ENCODE assay signal across 9 cellular contexts in the genomic region with DNA sequence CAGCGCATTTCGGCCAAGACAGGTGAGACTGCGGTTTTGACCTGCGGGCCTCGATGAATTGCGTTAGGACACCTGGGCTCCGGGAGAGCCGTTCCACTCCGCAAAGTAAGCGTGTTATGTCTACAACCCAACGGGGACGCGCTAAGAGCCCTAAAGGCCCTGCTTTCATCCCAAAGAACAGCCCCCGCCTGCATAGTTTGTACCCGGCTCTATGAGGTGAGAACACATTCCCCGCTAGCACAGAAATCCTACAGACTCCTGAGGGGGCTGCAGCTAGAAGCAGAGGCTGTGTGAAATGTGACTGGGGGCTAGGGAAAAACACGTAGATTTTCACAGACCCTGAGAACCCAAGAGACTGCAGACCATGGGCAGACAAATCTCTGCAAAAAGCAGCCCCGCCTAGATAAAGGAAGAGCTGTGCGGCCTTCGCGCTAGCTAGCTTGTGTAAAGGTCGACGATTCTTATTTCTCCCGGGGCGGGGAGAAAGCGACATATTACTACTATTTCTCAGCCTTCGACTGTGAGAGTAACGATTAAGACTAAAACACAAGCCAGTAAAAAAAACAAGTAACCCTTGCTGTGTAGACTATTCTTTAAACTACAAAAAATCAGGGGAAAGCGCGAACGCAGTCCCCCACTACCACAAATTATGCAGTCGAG. TPM values are rescaled to one million over a fixed set of nuclear protein-coding genes. Genes with fewer than 3 reads are reported as not detected.
DNase-seq lines count a peak whose midpoint lies in the region; ATAC-seq, FAIRE-seq and TF ChIP-seq lines count a peak whose summit lies in the region.
"Not testable (repeated sequence)": the region's sequence is repeated elsewhere in the genome, so short reads cannot be mapped to it uniquely, and the experiment has no call there.
"Had no signal": no experiment of that assay in that cellular context is flagged by ENCODE, and none has a peak within 500 bp of the region (broad histone marks: within the 10 kb centered on the region; RNA-seq: fewer than 3 reads in every experiment).

No MANE protein-coding gene starts in this region.

- in situ Hi-C loops in Panc1 (cut with HindIII; ENCODE audit: low pct_unique_long_range_greater_than_20kb, low sequenced_read_pairs): not testable (repeated sequence)

- TF ChIP-seq CTCF in A549 (IDR thresholded peaks at IDR 0.05); HEK293 (tag by site-specific recombination; IDR thresholded peaks at IDR 0.05); Panc1 (IDR thresholded peaks at IDR 0.05); esophagus squamous epithelium (IDR thresholded peaks at IDR 0.05); parathyroid adenoma (IDR thresholded peaks at IDR 0.05): not testable (repeated sequence)

- TF ChIP-seq EP300 in A549 (IDR thresholded peaks at IDR 0.05): not testable (repeated sequence)

- not testable (repeated sequence) for H3K9ac ChIP-seq in parathyroid adenoma

- not testable (repeated sequence) for H3K4me1 Mint-ChIP-seq in activated T-cell treated with anti-CD3 and anti-CD28 coated beads, Interleukin-2, amount 50 U/mL, for 72 hours (ENCODE audit: low read depth)

- H3K4me1 ChIP-seq in A549; HEK293 (ENCODE audit: control insufficient read depth, insufficient read depth, low read length); Panc1 (ENCODE audit: control insufficient read depth, insufficient read depth, low read length); esophagus squamous epithelium; parathyroid adenoma: not testable (repeated sequence)

- TSS peak; percentile 100 for BruUV-seq in Panc1 (replicated peaks; lab: Mats Ljungman, UMichigan)

- not testable (repeated sequence) for H3K36me3 ChIP-seq in HEK293 (ENCODE audit: control insufficient read depth in 2 of 2, insufficient read depth in 1 of 2, low read length in 2 of 2); Panc1 (ENCODE audit: control insufficient read depth, insufficient read depth, low read length); esophagus squamous epithelium; parathyroid adenoma (ENCODE audit: control insufficient read depth, insufficient read depth, low read length)

- not testable (repeated sequence) for H2AFZ ChIP-seq in parathyroid adenoma

- H3K4me3 Mint-ChIP-seq in activated T-cell treated with anti-CD3 and anti-CD28 coated beads, Interleukin-2, amount 50 U/mL, for 72 hours: peak overlapping the region in 1 of 2 donors; percentile 67

- intact Hi-C loops in Panc1 (cut with micrococcal nuclease; ENCODE audit: unreplicated experiment); esophagus squamous epithelium (cut with DNase I): not testable (repeated sequence)

- not testable (repeated sequence) for H3K27me3 Mint-ChIP-seq in activated T-cell treated with anti-CD3 and anti-CD28 coated beads, Interleukin-2, amount 50 U/mL, for 72 hours (ENCODE audit: low read depth)

- not testable (repeated sequence) for H3K9me3 Mint-ChIP-seq in activated T-cell treated with anti-CD3 and anti-CD28 coated beads, Interleukin-2, amount 50 U/mL, for 72 hours

- not testable (repeated sequence) for FAIRE-seq in A549 (lab: Jason Lieb, UNC)

- not testable (repeated sequence) for DNase-seq in A549 (ENCODE audit: low read depth in 1 of 2, low spot score in 1 of 2); Panc1 (ENCODE audit: low read depth, low spot score); esophagus squamous epithelium (lab: John Stamatoyannopoulos, UW)
- DNase-seq in activated T-cell treated with anti-CD3 and anti-CD28 coated beads, Interleukin-2, amount 50 U/mL, for 72 hours: peak; percentile 68 to 73

- POLR2A ChIA-PET in A549 (lab: Yijun Ruan, JAX) (interaction anchor here (0.6 to 1.3 kb wide), 3 partner anchors 8 to 148 kb away, joined by 3 to 12 read pairs (median 4); no protein-coding TSS in a partner anchor), HEK293 (lab: Yijun Ruan, JAX) (interaction anchor here (0.6 to 1.2 kb wide), 3 partner anchors 8 to 148 kb away, joined by 4 to 12 read pairs (median 12); no protein-coding TSS in a partner anchor)
- POLR2A ChIA-PET in Panc1 (lab: Charles Lee): not testable (repeated sequence)

- H3K27ac Mint-ChIP-seq in activated T-cell treated with anti-CD3 and anti-CD28 coated beads, Interleukin-2, amount 50 U/mL, for 72 hours: peak overlapping the region; percentile 96

- not testable (repeated sequence) for TF ChIP-seq RAD21 in A549 (conservative IDR thresholded peaks at IDR 0.05 in 1 of 2, IDR thresholded peaks at IDR 0.05 in 1 of 2)

- H3K79me2 ChIP-seq in parathyroid adenoma: not testable (repeated sequence)

- 0% methylated on average over 5 of the region's 32 CpGs for WGBS in A549 (ENCODE audit: missing lambda C conversion rate)
- WGBS in esophagus squamous epithelium, 2 donors: no CpG with 5 or more reads among the region's 32 CpGs

- peak; percentile 97 to 99 for ATAC-seq in A549
- ATAC-seq in GM18909 (IDR thresholded peaks at IDR 0.05; ENCODE audit: poor library complexity, unreplicated experiment): peak; percentile 96
- ATAC-seq in HG03432 (IDR thresholded peaks at IDR 0.05; ENCODE audit: unreplicated experiment): peak; percentile 96
- ATAC-seq in Panc1: peak; percentile 93
- ATAC-seq in activated T-cell treated with anti-CD3 and anti-CD28 coated beads, Interleukin-2, amount 50 U/mL, for 72 hours (replicated peaks in 1 of 2): peak; percentile 88 to 89

- peak; percentile 29 for TF ChIP-seq POLR2A in A549 (IDR thresholded peaks at IDR 0.05; ENCODE audit: low read length)
- TF ChIP-seq POLR2A in esophagus squamous epithelium (IDR thresholded peaks at IDR 0.05): not testable (repeated sequence)

- peak overlapping the region; percentile 59; the same call in 2 of the 3 replicates for H3K4me2 ChIP-seq in A549
- not testable (repeated sequence) for H3K4me2 ChIP-seq in parathyroid adenoma (ENCODE audit: low read length)

- not testable (repeated sequence) for H3K4me3 ChIP-seq in A549; HEK293 (ENCODE audit: low read depth, low read length); Panc1 (ENCODE audit: low read depth in 2 of 2, low read length in 2 of 2)
- H3K4me3 ChIP-seq in esophagus squamous epithelium (peak overlapping the region in 2 of 4 donors; percentile 34 to 35), parathyroid adenoma (ENCODE audit: low read depth, low read length) (peak overlapping the region; percentile 47)

- H3K9me3 ChIP-seq in A549; HEK293 (ENCODE audit: control insufficient read depth, insufficient read depth, low read depth, low read length); Panc1 (ENCODE audit: control insufficient read depth, insufficient read depth, low read depth, low read length); esophagus squamous epithelium; parathyroid adenoma (ENCODE audit: control insufficient read depth, low read length): not testable (repeated sequence)

- CTCF ChIA-PET in A549 (lab: Yijun Ruan, JAX); HEK293 (lab: Yijun Ruan, JAX); Panc1 (lab: Charles Lee): not testable (repeated sequence)

- H3K27ac ChIP-seq in A549 (peak overlapping the region in 1 of 2 experiments; percentile 74; a peak in 2 of 6 replicates), HEK293 (ENCODE audit: extremely low read depth, low read depth, low read length) (0 out of 2 replicates have a peak overlapping the region, but pooled peaks have one; percentile 96), esophagus squamous epithelium (peak overlapping the region in 3 of 4 donors; percentile 70 to 87 (median 82))
- not testable (repeated sequence) for H3K27ac ChIP-seq in Panc1 (ENCODE audit: low read length); parathyroid adenoma

- H3K36me3 Mint-ChIP-seq in activated T-cell treated with anti-CD3 and anti-CD28 coated beads, Interleukin-2, amount 50 U/mL, for 72 hours (ENCODE audit: insufficient read depth in 2 of 2): not testable (repeated sequence)

- not testable (repeated sequence) for H3K27me3 ChIP-seq in Panc1 (ENCODE audit: control insufficient read depth, insufficient read depth, low read length); parathyroid adenoma (ENCODE audit: control insufficient read depth, insufficient read depth, low read length)
- peaks cover 0 to 29% (median 0%) of the 10 kb centered on the region in 4 donors for H3K27me3 ChIP-seq in esophagus squamous epithelium

TF ChIP-seq in A549, 52 proteins besides CTCF, POLR2A, EP300 and RAD21 (continues in another document):
- TF ChIP-seq, protein P1, sequence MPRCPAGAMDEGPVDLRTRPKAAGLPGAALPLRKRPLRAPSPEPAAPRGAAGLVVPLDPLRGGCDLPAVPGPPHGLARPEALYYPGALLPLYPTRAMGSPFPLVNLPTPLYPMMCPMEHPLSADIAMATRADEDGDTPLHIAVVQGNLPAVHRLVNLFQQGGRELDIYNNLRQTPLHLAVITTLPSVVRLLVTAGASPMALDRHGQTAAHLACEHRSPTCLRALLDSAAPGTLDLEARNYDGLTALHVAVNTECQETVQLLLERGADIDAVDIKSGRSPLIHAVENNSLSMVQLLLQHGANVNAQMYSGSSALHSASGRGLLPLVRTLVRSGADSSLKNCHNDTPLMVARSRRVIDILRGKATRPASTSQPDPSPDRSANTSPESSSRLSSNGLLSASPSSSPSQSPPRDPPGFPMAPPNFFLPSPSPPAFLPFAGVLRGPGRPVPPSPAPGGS (IDR thresholded peaks at IDR 0.05): peak; percentile 20; the same call in 1 of the 3 replicates

RNA-seq across cellular contexts. Expression of gene PPIAL4F, which starts 32.5 kb away (rescaled TPM):
- polyA plus RNA-seq in A549 (2011; rRNA removed): not detected in 2 replicates
- not detected in 2 replicates for polyA plus RNA-seq in A549 (2012; cell fraction: cytosol; rRNA removed)
- polyA plus RNA-seq in A549 (2012; cell fraction: nucleus; rRNA removed): not detected in 2 replicates
- polyA plus RNA-seq in A549 (2017; fragmentation: RNase III; extraction: RNeasy Plus Mini Kit Qiagen cat#74134 plus additional on column Dnase treatment): not detected in 3 replicates
- not detected in 2 replicates for polyA minus RNA-seq in A549 (2011; rRNA and poly(A)+ RNA removed)
- not detected for total RNA-seq in Panc1 (2021; ENCODE audit: unreplicated experiment)
- not detected for polyA plus RNA-seq in Panc1 (2012; ENCODE audit: insufficient read length)
- total RNA-seq in activated T-cell treated with anti-CD3 and anti-CD28 coated beads, Interleukin-2, amount 50 U/mL, for 72 hours: not detected
- total RNA-seq in esophagus squamous epithelium: not detected
- total RNA-seq: A172 had no signal
